ENCODE assay signal across 32 cellular contexts in the genomic region with DNA sequence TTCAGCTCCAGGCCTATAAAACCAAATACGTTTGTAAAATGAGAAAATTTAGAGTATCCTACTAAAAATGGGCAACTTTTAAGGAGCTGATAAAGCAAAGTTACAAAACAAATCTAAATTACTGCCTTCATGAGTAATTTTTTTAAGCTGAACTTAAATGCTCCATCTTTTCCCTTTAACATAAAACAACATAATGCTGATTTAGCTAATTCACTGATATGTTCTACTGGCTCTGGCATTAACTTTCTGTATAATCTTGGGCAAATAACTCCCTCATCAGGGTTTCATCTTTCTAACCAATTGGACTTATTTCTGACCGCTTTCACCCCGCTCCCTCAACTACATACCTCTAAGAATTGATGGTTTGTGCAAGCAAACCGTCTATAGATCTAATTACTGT. TPM values are rescaled to one million over a fixed set of nuclear protein-coding genes. Genes with fewer than 3 reads are reported as not detected.
"Had no signal": no experiment of that assay in that cellular context is flagged by ENCODE, and none has a peak within 500 bp of the region (broad histone marks: within the 10 kb centered on the region; RNA-seq: fewer than 3 reads in every experiment).

No MANE protein-coding gene starts in this region.

- FAIRE-seq: endometrium, islet of Langerhans, keratinocyte had no signal

- H3K9me3 ChIP-seq: colonic mucosa, gastrocnemius medialis had no signal

- H3K27me3 ChIP-seq: colonic mucosa, esophagus squamous epithelium, gastrocnemius medialis, left lung had no signal

- H3K4me3 ChIP-seq: colonic mucosa, esophagus squamous epithelium, gastrocnemius medialis, heart right ventricle, left lung, lower lobe of right lung, mucosa of descending colon had no signal

- H3K27ac ChIP-seq: colonic mucosa, epithelial cell of prostate, esophagus squamous epithelium, gastrocnemius medialis, heart right ventricle, left lung, lower lobe of right lung had no signal

- H3K4me1 ChIP-seq: colonic mucosa, esophagus squamous epithelium, gastrocnemius medialis, heart right ventricle, left lung, lower lobe of right lung had no signal

- H3K36me3 ChIP-seq: colonic mucosa, esophagus squamous epithelium, gastrocnemius medialis, heart right ventricle, left lung, lower lobe of right lung had no signal

- DNase-seq: colonic mucosa; cortex of kidney; effector CD8-positive, alpha-beta T cell; effector memory CD8-positive, alpha-beta T cell; endodermal cell; erythroblast; esophagus squamous epithelium; foreskin fibroblast; foreskin melanocyte; gastrocnemius medialis; glutamatergic neuron; head of caudate nucleus; heart right ventricle; hippocampal formation; left cardiac atrium; left lung; left ventricle myocardium superior; lower lobe of right lung; mesenchymal stem cell; mucosa of descending colon had no signal

- ATAC-seq: effector memory CD8-positive, alpha-beta T cell; esophagus mucosa; gastrocnemius medialis; heart right ventricle; left cardiac atrium; left lung; left ventricle myocardium superior; lower lobe of right lung; mucosa of descending colon had no signal

RNA-seq across cellular contexts. Expression of gene OR10A3, which starts 0.4 kb away (rescaled TPM):
- total RNA-seq: colonic mucosa, dermis microvascular lymphatic vessel endothelial cell, endodermal cell, esophagus mucosa, esophagus squamous epithelium, gastrocnemius medialis, glomerular endothelial cell, heart right ventricle, kidney epithelial cell, left cardiac atrium, left lung, left ventricle myocardium superior, lower lobe of right lung, lung microvascular endothelial cell, mesenteric fat pad, mesothelial cell of epicardium, mucosa of descending colon had no signal
- polyA plus RNA-seq: heart right ventricle had no signal

RNA-seq across cellular contexts. Expression of gene OR10A6, which starts 10.1 kb away (rescaled TPM):
- total RNA-seq: colonic mucosa, dermis microvascular lymphatic vessel endothelial cell, endodermal cell, esophagus mucosa, esophagus squamous epithelium, gastrocnemius medialis, glomerular endothelial cell, heart right ventricle, kidney epithelial cell, left cardiac atrium, left lung, left ventricle myocardium superior, lower lobe of right lung, lung microvascular endothelial cell, mesenteric fat pad, mesothelial cell of epicardium, mucosa of descending colon, myocyte had no signal
- polyA plus RNA-seq: heart right ventricle had no signal

RNA-seq across cellular contexts. Expression of gene NLRP10, which starts 24.1 kb away (rescaled TPM):
- total RNA-seq: colonic mucosa, dermis microvascular lymphatic vessel endothelial cell, esophagus mucosa, esophagus squamous epithelium, gastrocnemius medialis, heart right ventricle, kidney epithelial cell, left cardiac atrium, left lung, left ventricle myocardium superior, lower lobe of right lung, lung microvascular endothelial cell, mesenteric fat pad, mesothelial cell of epicardium, mucosa of descending colon had no signal
- polyA plus RNA-seq: heart right ventricle had no signal
